37 cellular contexts compared by ENCODE assay signal in the genomic region with DNA sequence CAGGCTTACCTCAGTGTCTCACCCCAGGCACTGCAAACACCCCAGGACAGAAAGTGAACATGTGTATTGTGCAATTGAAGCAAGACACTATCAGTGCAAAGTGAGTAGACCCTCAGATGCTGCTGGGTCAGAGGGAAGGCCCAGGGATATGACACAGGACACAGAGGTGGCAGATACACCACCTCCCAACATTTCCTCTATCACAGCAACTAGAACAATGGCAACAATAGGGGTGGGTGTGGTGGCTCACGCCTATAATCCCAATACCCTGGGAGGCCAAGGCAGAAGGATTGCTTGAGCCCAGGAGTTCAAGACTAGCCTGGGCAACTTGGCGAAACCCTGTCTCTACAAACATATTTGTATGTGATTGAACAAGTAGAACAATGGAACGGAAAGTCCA. TPM values are rescaled to one million over a fixed set of nuclear protein-coding genes. Genes with fewer than 3 reads are reported as not detected.
"Had no signal": no experiment of that assay in that cellular context is flagged by ENCODE, and none has a peak within 500 bp of the region (broad histone marks: within the 10 kb centered on the region; RNA-seq: fewer than 3 reads in every experiment).

No MANE protein-coding gene starts in this region.

- H3K9ac ChIP-seq: SK-N-SH had no signal

- H3K9me3 Mint-ChIP-seq: activated CD4-positive, alpha-beta memory T cell treated with anti-CD3 and anti-CD28 coated beads, Interleukin-2, amount 10 ng/mL, durations not matched to agents 7 days and 5 days; activated naive CD4-positive, alpha-beta T cell treated with anti-CD3 and anti-CD28 coated beads, Interleukin-2, amount 10 ng/mL, durations not matched to agents 7 days and 5 days; activated naive CD8-positive, alpha-beta T cell treated with anti-CD3 and anti-CD28 coated beads, Interleukin-2, amount 50 U/mL, for 24 hours; brain; T-helper 1 cell treated with Interleukin-12 subunit alpha and Interleukin-12 subunit beta and Interleukin-4 antibody, amounts not matched to agents 30 μg/mL and 1 μg/mL, for 36 hours; T-helper 2 cell treated with Interferon-gamma antibody and Interleukin-4, amounts not matched to agents 5 μg/mL and 100 μg/mL, for 36 hours; WTC11 had no signal

- H3K27ac Mint-ChIP-seq: activated CD4-positive, alpha-beta memory T cell treated with anti-CD3 and anti-CD28 coated beads, Interleukin-2, amount 10 ng/mL, durations not matched to agents 7 days and 5 days; activated CD8-positive, alpha-beta memory T cell treated with anti-CD3 and anti-CD28 coated beads, Interleukin-2, amount 10 ng/mL, durations not matched to agents 7 days and 5 days; activated naive CD4-positive, alpha-beta T cell treated with anti-CD3 and anti-CD28 coated beads, Interleukin-2, amount 10 ng/mL, durations not matched to agents 7 days and 5 days; activated naive CD8-positive, alpha-beta T cell; activated naive CD8-positive, alpha-beta T cell treated with anti-CD3 and anti-CD28 coated beads, Interleukin-2, amount 50 U/mL, for 24 hours; brain; T-helper 1 cell treated with Interleukin-12 subunit alpha and Interleukin-12 subunit beta and Interleukin-4 antibody, amounts not matched to agents 30 μg/mL and 1 μg/mL, for 36 hours; T-helper 2 cell treated with Interferon-gamma antibody and Interleukin-4, amounts not matched to agents 5 μg/mL and 100 μg/mL, for 36 hours; WTC11 had no signal

- H3K4me1 Mint-ChIP-seq: activated CD4-positive, alpha-beta memory T cell treated with anti-CD3 and anti-CD28 coated beads, Interleukin-2, amount 10 ng/mL, durations not matched to agents 7 days and 5 days; activated CD8-positive, alpha-beta memory T cell treated with anti-CD3 and anti-CD28 coated beads, Interleukin-2, amount 10 ng/mL, durations not matched to agents 7 days and 5 days; activated naive CD4-positive, alpha-beta T cell treated with anti-CD3 and anti-CD28 coated beads, Interleukin-2, amount 10 ng/mL, durations not matched to agents 7 days and 5 days had no signal

- DNase-seq: activated CD4-positive, alpha-beta memory T cell treated with anti-CD3 and anti-CD28 coated beads, Interleukin-2, amount 10 ng/mL, durations not matched to agents 7 days and 5 days; activated CD4-positive, alpha-beta T cell treated with anti-CD3 and anti-CD28 coated beads for 48 hours; activated CD4-positive, CD25-positive, alpha-beta regulatory T cell treated with anti-CD3 and anti-CD28 coated beads, Interleukin-2, amount 50 U/mL, for 72 hours; activated CD8-positive, alpha-beta memory T cell treated with anti-CD3 and anti-CD28 coated beads for 24 hours; activated CD8-positive, alpha-beta memory T cell treated with anti-CD3 and anti-CD28 coated beads, Interleukin-2, amount 10 ng/mL, durations not matched to agents 7 days and 5 days; activated CD8-positive, alpha-beta memory T cell treated with anti-CD3 and anti-CD28 coated beads, Interleukin-2, amount 50 U/mL, for 48 hours; activated effector memory CD4-positive, alpha-beta T cell treated with Interleukin-2 at 50 U/mL for 16 hours; activated naive CD4-positive, alpha-beta T cell treated with anti-CD3 and anti-CD28 coated beads, Interleukin-2, amount 10 ng/mL, durations not matched to agents 7 days and 5 days; activated naive CD8-positive, alpha-beta T cell treated with anti-CD3 and anti-CD28 coated beads, Interleukin-2, amount 50 U/mL, for 24 hours; activated T-cell treated with anti-CD3 and anti-CD28 coated beads, Interleukin-2, amount 50 U/mL, for 48 hours; anterior cingulate cortex; caudate nucleus; cerebellar nuclear complex; Kasumi-1; MG63; MV-4-11; NCI-H1092; NCI-H1436 treated with DMSO at 0.1 percent for 48 hours; NCI-H1694 treated with DMSO at 0.1 percent for 48 hours; NCI-H2029; NCI-H345; NCI-H526; NCI-H748 treated with DMSO at 0.1 percent for 48 hours; NK-92 treated with Interleukin-12 subunit alpha and Interleukin-12 subunit beta, amount 100 ng/mL, for 24 hours; PC-3; Peyer's patch; RPMI8226; SHP77 treated with DMSO at 0.1 percent for 48 hours; SK-N-SH had no signal

- H3K4me3 Mint-ChIP-seq: activated CD4-positive, alpha-beta memory T cell treated with anti-CD3 and anti-CD28 coated beads, Interleukin-2, amount 10 ng/mL, durations not matched to agents 7 days and 5 days; activated CD8-positive, alpha-beta memory T cell treated with anti-CD3 and anti-CD28 coated beads, Interleukin-2, amount 10 ng/mL, durations not matched to agents 7 days and 5 days; activated naive CD4-positive, alpha-beta T cell treated with anti-CD3 and anti-CD28 coated beads, Interleukin-2, amount 10 ng/mL, durations not matched to agents 7 days and 5 days; activated naive CD8-positive, alpha-beta T cell; activated naive CD8-positive, alpha-beta T cell treated with anti-CD3 and anti-CD28 coated beads, Interleukin-2, amount 50 U/mL, for 24 hours; brain; T-helper 1 cell treated with Interleukin-12 subunit alpha and Interleukin-12 subunit beta and Interleukin-4 antibody, amounts not matched to agents 30 μg/mL and 1 μg/mL, for 36 hours; T-helper 2 cell treated with Interferon-gamma antibody and Interleukin-4, amounts not matched to agents 5 μg/mL and 100 μg/mL, for 36 hours; WTC11 had no signal

- H3K4me1 ChIP-seq: Peyer's patch had no signal

- H3K27me3 ChIP-seq: MG63, Peyer's patch, SJSA1 had no signal

- H3K36me3 ChIP-seq: MG63, Peyer's patch, SJSA1 had no signal

- H3K4me3 ChIP-seq: MG63, Peyer's patch, SJSA1 had no signal

- ATAC-seq: activated CD8-positive, alpha-beta memory T cell treated with anti-CD3 and anti-CD28 coated beads, Interleukin-2, amount 10 ng/mL, durations not matched to agents 7 days and 5 days; activated naive CD8-positive, alpha-beta T cell treated with anti-CD3 and anti-CD28 coated beads, Interleukin-2, amount 50 U/mL, for 24 hours; PC-3 had no signal

- H3K9me3 ChIP-seq: MG63, Peyer's patch, SK-N-SH had no signal

- H3K27ac ChIP-seq: Peyer's patch, SJSA1 had no signal

- H3K4me2 ChIP-seq: SK-N-SH had no signal

- FAIRE-seq: bronchial epithelial cell, TTC549 had no signal

- H3K36me3 Mint-ChIP-seq: activated CD8-positive, alpha-beta memory T cell treated with anti-CD3 and anti-CD28 coated beads, Interleukin-2, amount 10 ng/mL, durations not matched to agents 7 days and 5 days; activated naive CD4-positive, alpha-beta T cell treated with anti-CD3 and anti-CD28 coated beads, Interleukin-2, amount 10 ng/mL, durations not matched to agents 7 days and 5 days; activated naive CD8-positive, alpha-beta T cell; brain; WTC11 had no signal

RNA-seq across cellular contexts. Expression of a gene that starts 22.5 kb away (rescaled TPM):
- total RNA-seq: SJSA1, WTC11 had no signal
